ENCODE assay signal across 8 cellular contexts in genomic region chr18:79394438-79395307, GRCh38. TPM values are rescaled to one million over a fixed set of nuclear protein-coding genes. Genes with fewer than 3 reads are reported as not detected.
DNase-seq lines count a peak whose midpoint lies in the region; ATAC-seq and TF ChIP-seq lines count a peak whose summit lies in the region.

No MANE protein-coding gene starts in this region.

- ATAC-seq in HG02759 (IDR thresholded peaks at IDR 0.05; ENCODE audit: unreplicated experiment) (peak; percentile 5), mucosa of descending colon (peak; percentile 17), HG02678 (IDR thresholded peaks at IDR 0.05; ENCODE audit: unreplicated experiment) (no peak)
- peak; percentile 60 for ATAC-seq in activated CD4-positive, alpha-beta T cell treated with anti-CD3 and anti-CD28 coated beads for 36 hours

- peak overlapping the region; percentile 13 for H2AFZ ChIP-seq in ACC112 (ENCODE audit: low read length, unreplicated experiment)

- peak; percentile 93 for DNase-seq in activated CD4-positive, alpha-beta T cell treated with anti-CD3 and anti-CD28 coated beads for 36 hours
- DNase-seq in dermis microvascular lymphatic vessel endothelial cell (ENCODE audit: low read depth in 2 of 2): peak; percentile 79 to 81
- DNase-seq in mucosa of descending colon: peak in 2 of 3 donors; percentile 48 to 61
- peak; percentile 61 to 64 for DNase-seq in stimulated activated CD8-positive, alpha-beta memory T cell treated with anti-CD3 and anti-CD28 coated beads, Interleukin-7, amount 100 ng/mL, for 48 hours (ENCODE audit: extremely low read depth in 1 of 2, low read depth in 1 of 2)
- no peak for DNase-seq in SHP77 (lab: John Stamatoyannopoulos, UW)

- H3K27me3 Mint-ChIP-seq in activated CD4-positive, alpha-beta T cell treated with anti-CD3 and anti-CD28 coated beads for 36 hours: peaks cover 6% of the 10 kb centered on the region

- H3K4me3 Mint-ChIP-seq in activated CD4-positive, alpha-beta T cell treated with anti-CD3 and anti-CD28 coated beads for 36 hours: peak overlapping the region; percentile 70

- H3K4me3 ChIP-seq in ACC112 (ENCODE audit: low read depth, low read length) (peak overlapping the region; percentile 80), mucosa of descending colon (no peak overlapping the region)

- H3K9me3 Mint-ChIP-seq in activated CD4-positive, alpha-beta T cell treated with anti-CD3 and anti-CD28 coated beads for 36 hours (ENCODE audit: low read depth): no peaks in the 10 kb centered on the region

- POLR2A ChIA-PET in activated CD4-positive, alpha-beta T cell treated with anti-CD3 and anti-CD28 coated beads for 36 hours (lab: Charles Lee): interaction anchor here (1.0 to 6.0 kb wide), 2 partner anchors 9 to 129 kb away, joined by 4 to 44 read pairs; no protein-coding TSS in a partner anchor

- intact Hi-C loops in activated CD4-positive, alpha-beta T cell treated with anti-CD3 and anti-CD28 coated beads for 36 hours (cut with DNase I, micrococcal nuclease): loop anchor here (1.0 to 10.0 kb wide), 11 partner anchors 11 to 714 kb away; partner anchors contain the start of genes CTDP1 (in 2 of the 2), ADNP2 (in 1 of the 2), ATP9B (in 1 of the 2) and HSBP1L1 (in 1 of the 2)
- intact Hi-C loops in mucosa of descending colon (cut with DNase I, micrococcal nuclease): no loop called here

- peaks cover 28% of the 10 kb centered on the region for H3K27me3 ChIP-seq in ACC112 (ENCODE audit: insufficient read depth, low read length)

- H3K27ac Mint-ChIP-seq in activated CD4-positive, alpha-beta T cell treated with anti-CD3 and anti-CD28 coated beads for 36 hours: peak overlapping the region; percentile 86

- peaks cover 18% of the 10 kb centered on the region for H3K36me3 Mint-ChIP-seq in activated CD4-positive, alpha-beta T cell treated with anti-CD3 and anti-CD28 coated beads for 36 hours (ENCODE audit: low read depth)

- TF ChIP-seq CTCF in mucosa of descending colon (IDR thresholded peaks at IDR 0.05): no peak

- CTCF ChIA-PET in activated CD4-positive, alpha-beta T cell treated with anti-CD3 and anti-CD28 coated beads for 36 hours (lab: Charles Lee): interaction anchor here (1.6 to 2.1 kb wide), 2 partner anchors 129 kb away, joined by 4 to 10 read pairs; no protein-coding TSS in a partner anchor

- no peak overlapping the region; the same call in 1 of the 2 replicates for H3K27ac ChIP-seq in ACC112 (ENCODE audit: low read depth, low read length)

- H3K4me1 ChIP-seq in ACC112 (ENCODE audit: control insufficient read depth, insufficient read depth, low read length, unreplicated experiment) (peaks cover 8% of the 10 kb centered on the region), mucosa of descending colon (ENCODE audit: low read depth) (peaks cover 33% of the 10 kb centered on the region)

- peaks cover 12% of the 10 kb centered on the region for H3K4me1 Mint-ChIP-seq in activated CD4-positive, alpha-beta T cell treated with anti-CD3 and anti-CD28 coated beads for 36 hours

- no peaks in the 10 kb centered on the region for H3K9me3 ChIP-seq in mucosa of descending colon

- no peaks in the 10 kb centered on the region for H3K79me2 ChIP-seq in ACC112 (ENCODE audit: control insufficient read depth, insufficient read depth, low read length, unreplicated experiment)

- H3K36me3 ChIP-seq in ACC112 (ENCODE audit: insufficient read depth, low read length) (no peaks in the 10 kb centered on the region), mucosa of descending colon (ENCODE audit: low read depth) (no peaks in the 10 kb centered on the region)

RNA-seq across cellular contexts. Expression of gene NFATC1, which starts 1.1 kb away (rescaled TPM):
- total RNA-seq in activated CD4-positive, alpha-beta T cell treated with anti-CD3 and anti-CD28 coated beads for 36 hours: 100 to 1,000 TPM in 1 of 2 experiments, 10 to 100 TPM in 1; 96.0 to 104 TPM
- total RNA-seq in dermis microvascular lymphatic vessel endothelial cell: 5.5 and 17.1 TPM in 2 replicates
- total RNA-seq in mucosa of descending colon: 10 to 100 TPM in 1 of 3 donors, 1 to 10 TPM in 2; 2.9 to 12.9 (median 4.6) TPM

Comparison
In these comparisons a context has a peak if more than half of its experiments do, and no peak if none do; other contexts are left out.
1. DNase-seq: peak in activated CD4-positive, alpha-beta T cell treated with anti-CD3 and anti-CD28 coated beads for 36 hours (single experiment), dermis microvascular lymphatic vessel endothelial cell (2 of 2), mucosa of descending colon (2 of 3) and stimulated activated CD8-positive, alpha-beta memory T cell treated with anti-CD3 and anti-CD28 coated beads, Interleukin-7, amount 100 ng/mL, for 48 hours (2 of 2); none in SHP77 (0 of 2).
2. intact Hi-C loops: an anchor here in activated CD4-positive, alpha-beta T cell treated with anti-CD3 and anti-CD28 coated beads for 36 hours (1.0 to 10.0 kb wide); none called in mucosa of descending colon.